In genomic region chr10:112728997-112729396, GRCh38 we compare ENCODE assay signal across 20 cellular contexts.
"Had no signal": no experiment of that assay in that cellular context is flagged by ENCODE, and none has a peak within 500 bp of the region (broad histone marks: within the 10 kb centered on the region; RNA-seq: fewer than 3 reads in every experiment).

No MANE protein-coding gene starts in this region.

- H3K4me1 ChIP-seq: right atrium auricular region had no signal

- H3K27ac ChIP-seq: brain microvascular endothelial cell, psoas muscle, right atrium auricular region, suprapubic skin, tibial nerve, WERI-Rb-1 had no signal

- H3K27me3 ChIP-seq: brain microvascular endothelial cell, right atrium auricular region, suprapubic skin, tibial nerve had no signal

- H3K4me3 ChIP-seq: psoas muscle, right atrium auricular region, suprapubic skin, tibial nerve had no signal

- DNase-seq: activated CD4-positive, alpha-beta T cell treated with anti-CD3 and anti-CD28 coated beads, Interleukin-2, amount 10 ng/mL, durations not matched to agents 7 days and 5 days; activated CD4-positive, CD25-positive, alpha-beta regulatory T cell treated with anti-CD3 and anti-CD28 coated beads, Interleukin-2, amount 50 U/mL, for 72 hours; activated CD8-positive, alpha-beta T cell treated with anti-CD3 and anti-CD28 coated beads, Interleukin-2, amount 10 ng/mL, durations not matched to agents 7 days and 5 days; activated T-cell treated with anti-CD3 and anti-CD28 coated beads, Interleukin-2, amount 50 U/mL, for 1 hour; aorta; brain microvascular endothelial cell; caudate nucleus; effector CD4-positive, alpha-beta T cell; foreskin melanocyte; immature natural killer cell; psoas muscle; stimulated activated CD4-positive, alpha-beta T cell treated with anti-CD3 and anti-CD28 coated beads, Interleukin-1b, Interleukin-23, amount 100 ng/mL, for 48 hours; stimulated activated naive CD8-positive, alpha-beta T cell treated with anti-CD3 and anti-CD28 coated beads, Interleukin-15, amount 100 ng/mL, for 72 hours; WERI-Rb-1 had no signal

- H3K9me3 ChIP-seq: psoas muscle, right atrium auricular region, suprapubic skin, tibial nerve had no signal

- H3K36me3 ChIP-seq: brain microvascular endothelial cell, right atrium auricular region, suprapubic skin, tibial nerve, WERI-Rb-1 had no signal

- ATAC-seq: activated CD8-positive, alpha-beta T cell treated with anti-CD3 and anti-CD28 coated beads, Interleukin-2, amount 10 ng/mL, durations not matched to agents 7 days and 5 days; activated naive CD4-positive, alpha-beta T cell treated with anti-CD3 and anti-CD28 coated beads, Interleukin-2, amount 50 U/mL, for 72 hours; esophagus mucosa; natural killer cell treated with Interleukin-12 subunit alpha and Interleukin-12 subunit beta and Interleukin-15 and Interleukin-18, amount 100 ng/mL, for 72 hours; psoas muscle; stimulated activated naive CD8-positive, alpha-beta T cell treated with anti-CD3 and anti-CD28 coated beads, Interleukin-15, amount 100 ng/mL, for 72 hours had no signal
